ENCODE assay signal across 11 cellular contexts in genomic region chr19:4713384-4713951, GRCh38. TPM values are rescaled to one million over a fixed set of nuclear protein-coding genes. Genes with fewer than 3 reads are reported as not detected.
DNase-seq lines count a peak whose midpoint lies in the region; ATAC-seq and TF ChIP-seq lines count a peak whose summit lies in the region.
"Had no signal": no experiment of that assay in that cellular context is flagged by ENCODE, and none has a peak within 500 bp of the region (broad histone marks: within the 10 kb centered on the region; RNA-seq: fewer than 3 reads in every experiment).

No MANE protein-coding gene starts in this region.

- no peaks in the 10 kb centered on the region for H3K9me3 Mint-ChIP-seq in T-helper 2 cell treated with Interferon-gamma antibody and Interleukin-4, amounts not matched to agents 5 μg/mL and 100 μg/mL, for 36 hours

- no peak overlapping the region for H3K4me3 Mint-ChIP-seq in T-helper 2 cell treated with Interferon-gamma antibody and Interleukin-4, amounts not matched to agents 5 μg/mL and 100 μg/mL, for 36 hours

- no peak overlapping the region for H2BK120ac ChIP-seq in trophoblast cell (ENCODE audit: insufficient read depth, low read length, poor library complexity)

- H3K27ac Mint-ChIP-seq in T-helper 2 cell treated with Interferon-gamma antibody and Interleukin-4, amounts not matched to agents 5 μg/mL and 100 μg/mL, for 36 hours: no peak overlapping the region

- H4K12ac ChIP-seq in trophoblast cell (ENCODE audit: low read depth, low read length): no peak overlapping the region

- H3K4me3 ChIP-seq in foreskin fibroblast (ENCODE audit: low read depth in 1 of 2, low read length in 2 of 2): no peak overlapping the region
- H3K4me3 ChIP-seq in trophoblast cell (ENCODE audit: low read depth, low read length): no peak overlapping the region

- H3K27me3 Mint-ChIP-seq in T-helper 2 cell treated with Interferon-gamma antibody and Interleukin-4, amounts not matched to agents 5 μg/mL and 100 μg/mL, for 36 hours (ENCODE audit: low read depth): no peaks in the 10 kb centered on the region

- H3K4me1 Mint-ChIP-seq in T-helper 2 cell treated with Interferon-gamma antibody and Interleukin-4, amounts not matched to agents 5 μg/mL and 100 μg/mL, for 36 hours (ENCODE audit: low read depth): peaks cover 5% of the 10 kb centered on the region

- no peaks in the 10 kb centered on the region for H3K79me2 ChIP-seq in trophoblast cell (ENCODE audit: control insufficient read depth, insufficient read depth, low read length, poor library complexity)

- H4K91ac ChIP-seq in trophoblast cell (ENCODE audit: low read depth, low read length): no peak overlapping the region

- H2BK12ac ChIP-seq in trophoblast cell (ENCODE audit: low read length): no peak overlapping the region

- H3K27me3 ChIP-seq in trophoblast cell (ENCODE audit: insufficient read depth, low read length): no peaks in the 10 kb centered on the region

- no peak overlapping the region for H2AFZ ChIP-seq in trophoblast cell (ENCODE audit: insufficient read depth, low read length, poor library complexity)

- peak; percentile 92 for ATAC-seq in SK-N-SH treated with all-trans-retinoic acid at 6 μM for 48 hours
- ATAC-seq in GM21528 (IDR thresholded peaks at IDR 0.05; ENCODE audit: low FRiP score, unreplicated experiment): no peak

- H3K18ac ChIP-seq in trophoblast cell (ENCODE audit: low read length): no peak overlapping the region

- no CpG with 5 or more reads among the region's 32 CpGs for WGBS in trophoblast cell (ENCODE audit: extremely low coverage, insufficient coverage, insufficient read length)

- H3K36me3 Mint-ChIP-seq in T-helper 2 cell treated with Interferon-gamma antibody and Interleukin-4, amounts not matched to agents 5 μg/mL and 100 μg/mL, for 36 hours (ENCODE audit: low read depth): peaks cover 45% of the 10 kb centered on the region

- H3K14ac ChIP-seq in trophoblast cell (ENCODE audit: low read length): no peak overlapping the region

- no peak overlapping the region for H3K9ac ChIP-seq in trophoblast cell (ENCODE audit: low read length)

- peaks cover 81 to 82% of the 10 kb centered on the region in 2 experiments for H3K36me3 ChIP-seq in trophoblast cell (ENCODE audit: control insufficient read depth in 1 of 2, insufficient read depth in 2 of 2, low read length in 2 of 2)

- H2AK5ac ChIP-seq in trophoblast cell (ENCODE audit: low read length): no peak overlapping the region

- H3K27ac ChIP-seq in trophoblast cell (ENCODE audit: low read depth, low read length): no peak overlapping the region

- H3K9me3 ChIP-seq in trophoblast cell (ENCODE audit: insufficient read depth, low read depth, low read length): peaks cover 2% of the 10 kb centered on the region
- H3K9me3 ChIP-seq: Caco-2 had no signal

- no peak overlapping the region for H3K4ac ChIP-seq in trophoblast cell (ENCODE audit: low read depth, low read length)

- no peaks in the 10 kb centered on the region for H3K4me1 ChIP-seq in trophoblast cell (ENCODE audit: control insufficient read depth in 1 of 2, insufficient read depth in 2 of 2, low read length in 2 of 2)

- H3K23ac ChIP-seq in trophoblast cell (ENCODE audit: low read length): no peak overlapping the region

- TF ChIP-seq CTCF in foreskin fibroblast (IDR thresholded peaks at IDR 0.05; ENCODE audit: low read depth, low read length): no peak

- H3K4me2 ChIP-seq in trophoblast cell (ENCODE audit: low read length): no peak overlapping the region

- no peak overlapping the region for H4K8ac ChIP-seq in trophoblast cell (ENCODE audit: low read depth, low read length)

- DNase-seq in AG20443 (ENCODE audit: low spot score) (peak; percentile 98), foreskin fibroblast (peak; percentile 91 to 95), trophoblast cell (peak; percentile 96 to 98), NCI-H1436 (lab: John Stamatoyannopoulos, UW) (no peak), nucleus accumbens (lab: John Stamatoyannopoulos, UW) (no peak)
- no peak for DNase-seq in T-helper 2 cell treated with Interferon-gamma antibody and Interleukin-4, amounts not matched to agents 5 μg/mL and 100 μg/mL, for 36 hours (ENCODE audit: low spot score)
- DNase-seq: activated CD4-positive, alpha-beta T cell treated with anti-CD3 and anti-CD28 coated beads for 4 hours; Caco-2; NCI-H1417 treated with DMSO at 0.1 percent for 48 hours had no signal

- H3K79me1 ChIP-seq in trophoblast cell (ENCODE audit: low read length): no peaks in the 10 kb centered on the region

- no peak overlapping the region for H2BK5ac ChIP-seq in trophoblast cell (ENCODE audit: low read depth, low read length, poor library complexity)

TF ChIP-seq in SK-N-SH treated with all-trans-retinoic acid at 6 μM for 48 hours, 23 proteins besides CTCF, POLR2A, EP300 and RAD21:
- no peak for TF ChIP-seq CSDC2 (CRISPR knock-in tag; IDR thresholded peaks at IDR 0.05)
- no peak for TF ChIP-seq ZFP30 (CRISPR knock-in tag; IDR thresholded peaks at IDR 0.05)
- no peak for TF ChIP-seq TCF4 (CRISPR knock-in tag; IDR thresholded peaks at IDR 0.05; ENCODE audit: borderline replicate concordance)
- no peak for TF ChIP-seq PATZ1 (CRISPR knock-in tag; IDR thresholded peaks at IDR 0.05; ENCODE audit: borderline replicate concordance)

RNA-seq across cellular contexts. Expression of gene DPP9, which starts 10.2 kb away (rescaled TPM):
- polyA plus RNA-seq in trophoblast cell (2013): 29.5 and 30.5 TPM in 2 replicates

RNA-seq across cellular contexts. Expression of gene MYDGF, which starts 43.3 kb away (rescaled TPM):
- 117 and 124 TPM in 2 replicates for polyA plus RNA-seq in trophoblast cell (2013)

Comparison
In these comparisons a context has a peak if more than half of its experiments do, and no peak if none do; other contexts are left out.
1. DNase-seq: peak in AG20443 (single experiment), foreskin fibroblast (2 of 2) and trophoblast cell (2 of 2); none in T-helper 2 cell treated with Interferon-gamma antibody and Interleukin-4, amounts not matched to agents 5 μg/mL and 100 μg/mL, for 36 hours (single experiment), NCI-H1436 (single experiment) and nucleus accumbens (0 of 56).